Comparison of ENCODE assay signal across 8 cellular contexts in genomic region chr10:79196470-79197461, GRCh38.
DNase-seq lines count a peak whose midpoint lies in the region; TF ChIP-seq lines count a peak whose summit lies in the region.

No MANE protein-coding gene starts in this region.

- H3K4me3 ChIP-seq in HL-60 (replicated peaks; ENCODE audit: insufficient read depth, low read length): no peak overlapping the region
- no peak overlapping the region for H3K4me3 ChIP-seq in retinal pigment epithelial cell (ENCODE audit: low read length)

- H3K4me1 Mint-ChIP-seq in activated naive CD4-positive, alpha-beta T cell treated with anti-CD3 and anti-CD28 coated beads, Interleukin-2, amount 10 ng/mL, durations not matched to agents 7 days and 5 days: no peaks in the 10 kb centered on the region

- CTCF ChIA-PET in activated naive CD4-positive, alpha-beta T cell treated with anti-CD3 and anti-CD28 coated beads, Interleukin-2, amount 10 ng/mL, durations not matched to agents 7 days and 5 days (lab: Charles Lee): interaction anchor here (0.6 to 5.4 kb wide), 23 partner anchors 7 to 1163 kb away, joined by 3 to 62 read pairs (median 4); partner anchors contain the start of gene RPS24

- intact Hi-C loops in cardiac septum (cut with DNase I): loop anchor here (2.0 to 10.0 kb wide), 6 partner anchors 422 to 1150 kb away; no protein-coding TSS in a partner anchor

- peak; percentile 95 for TF ChIP-seq CTCF in GM12874 (IDR thresholded peaks at IDR 0.05; ENCODE audit: insufficient read depth, low read depth, low read length)
- TF ChIP-seq CTCF in HL-60 (IDR thresholded peaks at IDR 0.05; ENCODE audit: insufficient read depth, low read length): peak; percentile 74
- peak; percentile 86 for TF ChIP-seq CTCF in retinal pigment epithelial cell (conservative IDR thresholded peaks at IDR 0.05; ENCODE audit: low read depth, low read length)

- H3K27me3 ChIP-seq in HL-60 (ENCODE audit: insufficient read depth, poor library complexity, severe bottlenecking): no peaks in the 10 kb centered on the region

- no peak overlapping the region for H3K4me3 Mint-ChIP-seq in activated naive CD4-positive, alpha-beta T cell treated with anti-CD3 and anti-CD28 coated beads, Interleukin-2, amount 10 ng/mL, durations not matched to agents 7 days and 5 days

- DNase-seq in HL-60 (ENCODE audit: low read depth in 1 of 2, low spot score in 1 of 2) (peak in 1 of 2 experiments; percentile 63), SK-N-DZ (ENCODE audit: low spot score) (peak; percentile 72), cardiac septum (ENCODE audit: low spot score) (peak; percentile 92), retinal pigment epithelial cell (ENCODE audit: low read depth) (no peak), cortex of kidney (lab: John Stamatoyannopoulos, UW) (no peak), KG1 (lab: John Stamatoyannopoulos, UW) (no peak)
- DNase-seq in activated naive CD4-positive, alpha-beta T cell treated with anti-CD3 and anti-CD28 coated beads, Interleukin-2, amount 10 ng/mL, durations not matched to agents 7 days and 5 days: peak; percentile 83

- no peaks in the 10 kb centered on the region for H3K36me3 Mint-ChIP-seq in activated naive CD4-positive, alpha-beta T cell treated with anti-CD3 and anti-CD28 coated beads, Interleukin-2, amount 10 ng/mL, durations not matched to agents 7 days and 5 days

- H3K27me3 Mint-ChIP-seq in activated naive CD4-positive, alpha-beta T cell treated with anti-CD3 and anti-CD28 coated beads, Interleukin-2, amount 10 ng/mL, durations not matched to agents 7 days and 5 days: peaks cover 4% of the 10 kb centered on the region

- H3K27ac ChIP-seq in HL-60 (replicated peaks): no peak overlapping the region

- no peaks in the 10 kb centered on the region for H3K9me3 Mint-ChIP-seq in activated naive CD4-positive, alpha-beta T cell treated with anti-CD3 and anti-CD28 coated beads, Interleukin-2, amount 10 ng/mL, durations not matched to agents 7 days and 5 days

- H3K27ac Mint-ChIP-seq in activated naive CD4-positive, alpha-beta T cell treated with anti-CD3 and anti-CD28 coated beads, Interleukin-2, amount 10 ng/mL, durations not matched to agents 7 days and 5 days: no peak overlapping the region

Comparison
In these comparisons a context has a peak if more than half of its experiments do, and no peak if none do; other contexts are left out.
1. DNase-seq: peak in SK-N-DZ (single experiment), activated naive CD4-positive, alpha-beta T cell treated with anti-CD3 and anti-CD28 coated beads, Interleukin-2, amount 10 ng/mL, durations not matched to agents 7 days and 5 days (single experiment) and cardiac septum (single experiment); none in retinal pigment epithelial cell (single experiment), cortex of kidney (single experiment) and KG1 (single experiment).
2. Peak in every context shown above with its lines, with median percentiles within 50 percentile points of each other: CTCF ChIP-seq.